In the genomic region with DNA sequence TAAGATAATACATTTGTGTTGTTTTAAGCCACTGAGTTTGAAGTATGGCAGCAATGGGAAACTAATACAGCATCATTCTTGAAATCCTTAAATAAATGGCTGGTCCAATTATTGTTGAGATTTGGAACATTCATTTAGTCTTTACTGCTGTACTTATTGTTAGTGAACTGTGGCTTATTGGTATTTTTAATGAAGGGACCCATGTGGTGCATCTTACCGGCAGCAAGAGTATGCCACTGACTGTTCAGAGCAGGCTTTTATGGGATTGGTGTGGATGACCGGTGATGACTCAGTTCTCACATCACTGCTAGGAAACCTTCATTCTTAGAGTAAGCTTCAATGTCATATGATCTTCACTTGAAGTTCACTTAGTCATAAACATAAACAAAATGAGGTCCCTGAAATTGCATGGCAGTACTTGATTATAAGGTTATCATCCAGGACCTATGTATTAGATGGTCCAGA, we compare ENCODE assay signal across 15 cellular contexts. TPM values are rescaled to one million over a fixed set of nuclear protein-coding genes. Genes with fewer than 3 reads are reported as not detected.
DNase-seq lines count a peak whose midpoint lies in the region; ATAC-seq and TF ChIP-seq lines count a peak whose summit lies in the region.
"Had no signal": no experiment of that assay in that cellular context is flagged by ENCODE, and none has a peak within 500 bp of the region (broad histone marks: within the 10 kb centered on the region; RNA-seq: fewer than 3 reads in every experiment).

No MANE protein-coding gene starts in this region.

- 37 to 44% methylated on average over 2 of the region's 2 CpGs for WGBS in esophagus squamous epithelium, 2 donors

- TF ChIP-seq CTCF in epithelial cell of esophagus (IDR thresholded peaks at IDR 0.05; ENCODE audit: insufficient read depth, low read depth, low read length, missing control alignments), result no peak
- no peak for TF ChIP-seq CTCF in retinal pigment epithelial cell (conservative IDR thresholded peaks at IDR 0.05; ENCODE audit: low read depth, low read length)
- TF ChIP-seq CTCF in esophagus squamous epithelium (IDR thresholded peaks at IDR 0.05), result no peak
- TF ChIP-seq CTCF in Peyer's patch (IDR thresholded peaks at IDR 0.05), result no peak

- H3K36me3 ChIP-seq in esophagus squamous epithelium, result no peaks in the 10 kb centered on the region
- no peaks in the 10 kb centered on the region for H3K36me3 ChIP-seq in Peyer's patch

- intact Hi-C loops in esophagus squamous epithelium (cut with DNase I), result no loop called here

- no peak for TF ChIP-seq POLR2A in esophagus squamous epithelium (IDR thresholded peaks at IDR 0.05)
- no peak for TF ChIP-seq POLR2A in Peyer's patch (IDR thresholded peaks at IDR 0.05)

- no peaks in the 10 kb centered on the region for H3K4me1 ChIP-seq in esophagus squamous epithelium
- H3K4me1 ChIP-seq in Peyer's patch, result no peaks in the 10 kb centered on the region

- DNase-seq in EL (peak; percentile 88), NCI-H460 (ENCODE audit: extremely low read depth, low read depth) (peak; percentile 82), epithelial cell of esophagus (ENCODE audit: low read depth) (peak; percentile 84), retinal pigment epithelial cell (ENCODE audit: low read depth) (peak; percentile 77), esophagus squamous epithelium (lab: John Stamatoyannopoulos, UW) (no peak), Peyer's patch (no peak)
- DNase-seq in activated CD4-positive, alpha-beta T cell treated with anti-CD3 and anti-CD28 coated beads for 4 hours, result no peak
- DNase-seq: activated B cell treated with CpG ODN at 0.5 μM for 24 hours, cerebellar nuclear complex, DND-41, hypothalamus, NCI-H2171, retina had no signal

- ATAC-seq in GM21717 (IDR thresholded peaks at IDR 0.05; ENCODE audit: unreplicated experiment), result no peak
- ATAC-seq: K562 had no signal

- H3K27me3 ChIP-seq in esophagus squamous epithelium (no peaks in the 10 kb centered on the region), Peyer's patch (no peaks in the 10 kb centered on the region)

- H3K27ac ChIP-seq in esophagus squamous epithelium (no peak overlapping the region), Peyer's patch (no peak overlapping the region)

- H3K4me3 ChIP-seq in epithelial cell of esophagus (ENCODE audit: low read length), result no peak overlapping the region
- no peak overlapping the region for H3K4me3 ChIP-seq in retinal pigment epithelial cell (ENCODE audit: low read length)
- no peak overlapping the region for H3K4me3 ChIP-seq in esophagus squamous epithelium
- no peak overlapping the region for H3K4me3 ChIP-seq in Peyer's patch
- H3K4me3 ChIP-seq: K562 had no signal

- H3K9me3 ChIP-seq in esophagus squamous epithelium (no peaks in the 10 kb centered on the region), Peyer's patch (no peaks in the 10 kb centered on the region)

RNA-seq across cellular contexts. Expression of gene PRKAA2, which starts 31.5 kb away (rescaled TPM):
- total RNA-seq in NCI-H460 (2014; rRNA removed; shearing (Covaris generic)), result 54.7 and 62.4 TPM in 2 replicates
- 15.8 and 24.4 TPM in 2 replicates for polyA plus RNA-seq in NCI-H460 (2014; cell fraction: nucleus; rRNA removed)
- total RNA-seq in esophagus squamous epithelium (1 to 10 TPM; 1.1 to 9.0 (median 3.4) TPM), Peyer's patch (1 to 10 TPM in 3 of 4 donors, under 1 TPM in 1; 0.53 to 2.4 (median 1.4) TPM)
- total RNA-seq: activated B cell treated with CpG ODN at 0.5 μM for 24 hours, K562 had no signal

Comparison
In these comparisons a context has a peak if more than half of its experiments do, and no peak if none do; other contexts are left out.
1. DNase-seq: peak in EL (single experiment), NCI-H460 (single experiment), epithelial cell of esophagus (single experiment) and retinal pigment epithelial cell (single experiment); none in esophagus squamous epithelium (single experiment), Peyer's patch (0 of 3) and activated CD4-positive, alpha-beta T cell treated with anti-CD3 and anti-CD28 coated beads for 4 hours (0 of 2).